Comparison of ENCODE assay signal across 27 cellular contexts in genomic region chr16:67885976-67886375, GRCh38. TPM values are rescaled to one million over a fixed set of nuclear protein-coding genes. Genes with fewer than 3 reads are reported as not detected.
"Had no signal": no experiment of that assay in that cellular context is flagged by ENCODE, and none has a peak within 500 bp of the region (broad histone marks: within the 10 kb centered on the region; RNA-seq: fewer than 3 reads in every experiment).

No MANE protein-coding gene starts in this region.

- H3K27me3 ChIP-seq: ascending aorta, body of pancreas had no signal

- H3K4me3 ChIP-seq: ascending aorta, body of pancreas had no signal

- ATAC-seq: activated CD4-positive, CD25-positive, alpha-beta regulatory T cell treated with anti-CD3 and anti-CD28 coated beads, Interleukin-2, amount 50 U/mL, for 24 hours; activated CD8-positive, alpha-beta T cell treated with anti-CD3 and anti-CD28 coated beads for 36 hours; body of pancreas; PC-3; T-cell had no signal

- H3K27ac ChIP-seq: body of pancreas, KMS-11, VCaP had no signal

- H3K4me1 ChIP-seq: body of pancreas had no signal

- DNase-seq: activated CD4-positive, alpha-beta T cell treated with anti-CD3 and anti-CD28 coated beads for 4 hours; activated CD8-positive, alpha-beta memory T cell treated with anti-CD3 and anti-CD28 coated beads, Interleukin-2, amount 50 U/mL, for 4 hours; activated CD8-positive, alpha-beta T cell treated with anti-CD3 and anti-CD28 coated beads for 36 hours; activated naive CD4-positive, alpha-beta T cell treated with anti-CD3 and anti-CD28 coated beads, Interleukin-2, amount 50 U/mL, for 16 hours; activated T-cell treated with anti-CD3 and anti-CD28 coated beads, Interleukin-2, amount 50 U/mL, for 1 hour; amniotic stem cell; body of pancreas; central memory CD4-positive, alpha-beta T cell; NCI-H1092; NCI-H1417 treated with DMSO at 0.1 percent for 48 hours; NCI-H1694 treated with DMSO at 0.1 percent for 48 hours; NCI-H2029 treated with DMSO at 0.1 percent for 48 hours; NCI-H345; NCI-H510A; NCI-H526 treated with DMSO at 0.1 percent for 48 hours; NK-92 treated with Interleukin-12 subunit alpha and Interleukin-12 subunit beta, amount 100 ng/mL, for 24 hours; PC-3; SHP77 treated with DMSO at 0.1 percent for 48 hours; T-cell; T-helper 2 cell; T1000 had no signal

- H3K4me2 ChIP-seq: KMS-11 had no signal

- H3K9me3 Mint-ChIP-seq: activated CD8-positive, alpha-beta T cell treated with anti-CD3 and anti-CD28 coated beads for 36 hours; T-cell had no signal

- H3K9me3 ChIP-seq: ascending aorta, body of pancreas had no signal

- H3K27me3 Mint-ChIP-seq: activated CD8-positive, alpha-beta T cell treated with anti-CD3 and anti-CD28 coated beads for 36 hours; T-cell had no signal

- H3K4me3 Mint-ChIP-seq: activated CD8-positive, alpha-beta T cell treated with anti-CD3 and anti-CD28 coated beads for 36 hours; T-cell had no signal

RNA-seq across cellular contexts. Expression of gene NRN1L, which starts 1.3 kb away (rescaled TPM):
- total RNA-seq: ascending aorta, body of pancreas, bronchial epithelial cell, MCF 10A, PC-3 had no signal
